1 cellular context compared by ENCODE assay signal in genomic region chr1:226877669-226878068, GRCh38.
TF ChIP-seq lines count a peak whose summit lies in the region.

No MANE protein-coding gene starts in this region.

TF ChIP-seq in HepG2, 621 proteins besides CTCF, POLR2A, EP300 and RAD21 (continued from another document):
- TF ChIP-seq SNAPC4 (CRISPR knock-in tag; IDR thresholded peaks at IDR 0.05) (no peak), ZFP82 (CRISPR knock-in tag; IDR thresholded peaks at IDR 0.05; ENCODE audit: borderline replicate concordance) (no peak), HINFP (CRISPR knock-in tag; IDR thresholded peaks at IDR 0.05; ENCODE audit: low read depth) (no peak), ZNF546 (CRISPR knock-in tag; conservative IDR thresholded peaks at IDR 0.05) (no peak), JUND (CRISPR knock-in tag; IDR thresholded peaks at IDR 0.05) (no peak), ZNF704 (CRISPR knock-in tag; IDR thresholded peaks at IDR 0.05; ENCODE audit: borderline replicate concordance) (no peak), KDM3A (CRISPR knock-in tag; IDR thresholded peaks at IDR 0.05; ENCODE audit: low read depth) (no peak), RBFOX2 (IDR thresholded peaks at IDR 0.05; ENCODE audit: low read depth, low read length) (no peak), ZBTB38 (CRISPR knock-in tag; IDR thresholded peaks at IDR 0.05) (no peak), ZNF629 (CRISPR knock-in tag; conservative IDR thresholded peaks at IDR 0.05) (no peak), ZNF280D (CRISPR knock-in tag; IDR thresholded peaks at IDR 0.05) (no peak), IRX3 (CRISPR knock-in tag; IDR thresholded peaks at IDR 0.05; ENCODE audit: borderline replicate concordance, low read depth) (no peak), ZNF646 (CRISPR knock-in tag; IDR thresholded peaks at IDR 0.05) (no peak), ZNF263 (CRISPR knock-in tag; IDR thresholded peaks at IDR 0.05) (no peak)
TF ChIP-seq in HepG2: peak in this region for 0.
